ENCODE assay signal across 24 cellular contexts in the genomic region with DNA sequence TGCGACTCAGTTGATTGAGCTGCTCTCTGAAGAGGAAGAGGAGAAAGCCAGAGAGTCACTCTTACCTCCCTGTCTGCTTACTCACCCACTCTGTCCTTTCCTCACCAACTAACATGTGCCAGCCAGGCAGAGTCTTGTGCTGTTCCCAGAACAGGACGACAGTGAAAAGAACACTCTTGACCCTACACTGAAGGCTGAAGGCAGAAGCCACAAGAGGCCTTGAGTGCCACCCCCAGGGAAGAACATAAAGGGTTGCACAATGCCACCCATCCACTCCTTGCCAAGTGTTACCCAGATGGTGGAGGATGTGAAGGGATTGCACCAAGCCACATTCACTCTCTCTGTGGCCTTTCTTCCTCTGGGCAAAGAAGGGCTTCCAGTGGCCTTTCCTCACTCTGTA. TPM values are rescaled to one million over a fixed set of nuclear protein-coding genes. Genes with fewer than 3 reads are reported as not detected.
DNase-seq lines count a peak whose midpoint lies in the region; ATAC-seq, FAIRE-seq and TF ChIP-seq lines count a peak whose summit lies in the region.
"Had no signal": no experiment of that assay in that cellular context is flagged by ENCODE, and none has a peak within 500 bp of the region (broad histone marks: within the 10 kb centered on the region; RNA-seq: fewer than 3 reads in every experiment).

No MANE protein-coding gene starts in this region.

- no peaks in the 10 kb centered on the region for H3K79me2 ChIP-seq in HepG2 (ENCODE audit: insufficient read depth, low read length)

- FAIRE-seq in HepG2 (lab: Jason Lieb, UNC): no peak
- FAIRE-seq: GM12891 had no signal

- TF ChIP-seq CTCF in HepG2 (CRISPR knock-in tag; IDR thresholded peaks at IDR 0.05) (no peak), right lobe of liver (IDR thresholded peaks at IDR 0.05) (no peak), lower lobe of right lung (IDR thresholded peaks at IDR 0.05) (no peak), upper lobe of right lung (IDR thresholded peaks at IDR 0.05) (no peak)

- H3K9me3 ChIP-seq in HepG2 (ENCODE audit: low read length): no peaks in the 10 kb centered on the region
- no peaks in the 10 kb centered on the region for H3K9me3 ChIP-seq in right lobe of liver
- H3K9me3 ChIP-seq in T-helper 17 cell (ENCODE audit: control insufficient read depth, low read length, poor library complexity, severe bottlenecking): no peaks in the 10 kb centered on the region
- no peaks in the 10 kb centered on the region for H3K9me3 ChIP-seq in lower lobe of right lung
- no peaks in the 10 kb centered on the region for H3K9me3 ChIP-seq in upper lobe of right lung
- H3K9me3 ChIP-seq: SK-N-SH had no signal

- peak overlapping the region; percentile 37 for H3K27ac Mint-ChIP-seq in T-helper 17 cell

- no peak overlapping the region for H3K4me3 ChIP-seq in HepG2 (replicated peaks in 1 of 3; ENCODE audit: insufficient read depth in 1 of 3, low read depth in 2 of 3, low read length in 3 of 3)
- no peak overlapping the region for H3K4me3 ChIP-seq in right lobe of liver
- H3K4me3 ChIP-seq in lower lobe of right lung: no peak overlapping the region
- no peak overlapping the region for H3K4me3 ChIP-seq in upper lobe of right lung

- ATAC-seq in HepG2 (no peak), right lobe of liver (no peak), T-helper 17 cell (no peak), lower lobe of right lung (peak; percentile 21 to 44), upper lobe of right lung (peak; percentile 50), left colon (no peak), GM21515 (IDR thresholded peaks at IDR 0.05; ENCODE audit: unreplicated experiment) (no peak)

- no TSS peak for BruUV-seq in HepG2 (replicated peaks; lab: Mats Ljungman, UMichigan)

- peaks cover 20% of the 10 kb centered on the region for H3K4me1 ChIP-seq in HepG2 (ENCODE audit: insufficient read depth, low read length)
- H3K4me1 ChIP-seq in right lobe of liver: peaks cover 0 to 8% (median 0%) of the 10 kb centered on the region in 4 donors
- peaks cover 17% of the 10 kb centered on the region for H3K4me1 ChIP-seq in lower lobe of right lung
- peaks cover 18% of the 10 kb centered on the region for H3K4me1 ChIP-seq in upper lobe of right lung

- H3K9ac ChIP-seq in HepG2 (ENCODE audit: insufficient read depth, low read depth, low read length): no peak overlapping the region
- H3K9ac ChIP-seq: SK-N-SH had no signal

- intact Hi-C loops in HepG2 (cut with micrococcal nuclease; ENCODE audit: unreplicated experiment) (no loop called here), right lobe of liver (cut with DNase I) (no loop called here), lower lobe of right lung (cut with DNase I) (no loop called here), upper lobe of right lung (cut with DNase I) (no loop called here), left colon (cut with DNase I, micrococcal nuclease) (no loop called here)

- TF ChIP-seq EP300 in HepG2 (IDR thresholded peaks at IDR 0.05; ENCODE audit: low read depth in 2 of 2, low read length in 2 of 2) (no peak), HepG2 (CRISPR knock-in tag; IDR thresholded peaks at IDR 0.05; ENCODE audit: borderline replicate concordance) (no peak)

- no peaks in the 10 kb centered on the region for H3K27me3 Mint-ChIP-seq in T-helper 17 cell
- H3K27me3 Mint-ChIP-seq: CD4-positive, alpha-beta memory T cell had no signal

- H3K4me1 Mint-ChIP-seq in T-helper 17 cell: peaks cover 8% of the 10 kb centered on the region
- H3K4me1 Mint-ChIP-seq: CD4-positive, alpha-beta memory T cell had no signal

- H3K4me3 Mint-ChIP-seq in T-helper 17 cell: no peak overlapping the region
- H3K4me3 Mint-ChIP-seq: CD4-positive, alpha-beta memory T cell; H9 had no signal

- H3K4me2 ChIP-seq in HepG2 (ENCODE audit: low read depth, low read length): no peak overlapping the region
- H3K4me2 ChIP-seq: SK-N-SH had no signal

- H3K36me3 Mint-ChIP-seq in T-helper 17 cell (ENCODE audit: low read depth): peaks cover 19% of the 10 kb centered on the region

- TF ChIP-seq RAD21 in HepG2 (CRISPR knock-in tag; IDR thresholded peaks at IDR 0.05): no peak

- peaks cover 23 to 45% of the 10 kb centered on the region in 2 experiments for H3K36me3 ChIP-seq in HepG2 (replicated peaks in 1 of 2; ENCODE audit: control insufficient read depth in 1 of 2, insufficient read depth in 2 of 2, low read length in 2 of 2)
- peaks cover 0 to 62% (median 26%) of the 10 kb centered on the region in 4 donors for H3K36me3 ChIP-seq in right lobe of liver
- peaks cover 66% of the 10 kb centered on the region for H3K36me3 ChIP-seq in lower lobe of right lung
- peaks cover 62% of the 10 kb centered on the region for H3K36me3 ChIP-seq in upper lobe of right lung

- CTCF ChIA-PET in HepG2 (lab: Yijun Ruan, JAX; ENCODE audit: low intra/inter-chr PET ratio, low total read pairs): no interaction called here

- WGBS in HepG2 (ENCODE audit: low lambda C conversion rate): 93% methylated on average over 2 of the region's 2 CpGs
- WGBS in right lobe of liver (ENCODE audit: insufficient coverage, low coverage, low lambda C conversion rate, missing lambda C conversion rate): 100% methylated on average over 1 of the region's 2 CpGs

- POLR2A ChIA-PET in HepG2 (lab: Yijun Ruan, JAX): interaction anchor here (0.9 to 1.9 kb wide), 2 partner anchors 21 to 22 kb away, joined by 4 read pairs; no protein-coding TSS in a partner anchor

- in situ Hi-C loops in HepG2 (cut with HindIII; ENCODE audit: extremely low pct_ligation_motif_present, low pct_unique_long_range_greater_than_20kb): no loop called here

- no peak for DNase-seq in HepG2 (ENCODE audit: low spot score)
- no peak for DNase-seq in right lobe of liver
- no peak for DNase-seq in T-helper 17 cell
- DNase-seq in lower lobe of right lung: no peak
- no peak for DNase-seq in upper lobe of right lung
- DNase-seq in left colon: no peak
- no peak for DNase-seq in islet precursor cell
- DNase-seq: CD4-positive, alpha-beta memory T cell; H9; NCI-H1092; NCI-H146; NCI-H2081; NCI-H2171 treated with DMSO at 0.1 percent for 48 hours; NCI-H446 treated with DMSO at 0.1 percent for 48 hours; NCI-H748 treated with DMSO at 0.1 percent for 48 hours; OCI-M1; SHP77 treated with DMSO at 0.1 percent for 48 hours; SK-N-SH had no signal

- H3K27me3 ChIP-seq in HepG2 (ENCODE audit: control insufficient read depth in 1 of 2, insufficient read depth in 2 of 2, low read length in 2 of 2) (no peaks in the 10 kb centered on the region), right lobe of liver (no peaks in the 10 kb centered on the region), lower lobe of right lung (ENCODE audit: low read depth) (no peaks in the 10 kb centered on the region), upper lobe of right lung (no peaks in the 10 kb centered on the region)

- 0 out of 2 replicates have a peak, but pooled peaks cover 4% of the 10 kb centered on the region for H4K20me1 ChIP-seq in HepG2 (ENCODE audit: insufficient read depth, low read length)

- H2AFZ ChIP-seq in HepG2 (ENCODE audit: low read length): no peak overlapping the region

- H3K27ac ChIP-seq in HepG2 (ENCODE audit: extremely low read length, insufficient read depth, low read length) (no peak overlapping the region), right lobe of liver (no peak overlapping the region), lower lobe of right lung (no peak overlapping the region), upper lobe of right lung (no peak overlapping the region)

- TF ChIP-seq POLR2A in HepG2 (IDR thresholded peaks at IDR 0.05; ENCODE audit: insufficient read depth in 1 of 2, low read depth in 2 of 2, low read length in 2 of 2) (0 out of 4 replicates have a peak, but pooled peaks of 1 of the 2 experiments have one; percentile 1), right lobe of liver (IDR thresholded peaks at IDR 0.05) (no peak)

RNA-seq across cellular contexts. Expression of a gene that starts 12.8 kb away (rescaled TPM):
- total RNA-seq in HepG2 (2016; rRNA removed; fragmentation: Illumina TruSeq; extraction: Trizol) (16.1 and 22.8 TPM in 2 replicates), right lobe of liver (10 to 100 TPM; 12.7 to 38.1 (median 18.5) TPM), T-helper 17 cell (10 to 100 TPM; 12.3 to 19.0 TPM), lower lobe of right lung (28.5 TPM), upper lobe of right lung (34.2 TPM), left colon (10 to 100 TPM; 16.9 to 19.5 TPM)
- 1.9 and 2.6 TPM in 2 replicates for total RNA-seq in HepG2 (2016; cell fraction: cytosol; rRNA removed; fragmentation: Illumina TruSeq; extraction: Trizol; ENCODE audit: low read depth)
- total RNA-seq in HepG2 (2016; cell fraction: insoluble cytoplasmic fraction; rRNA removed; fragmentation: Illumina TruSeq; extraction: Trizol): 13.5 and 23.6 TPM in 2 replicates
- 5.5 and 6.1 TPM in 2 replicates for total RNA-seq in HepG2 (2016; cell fraction: membrane; rRNA removed; fragmentation: Illumina TruSeq; extraction: Trizol)
- 15.3 and 18.4 TPM in 2 replicates for total RNA-seq in HepG2 (2016; cell fraction: nucleus; rRNA removed; fragmentation: Illumina TruSeq; extraction: Trizol)
- 47.5 and 48.1 TPM in 2 replicates for polyA plus RNA-seq in HepG2 (2011; rRNA removed)
- polyA plus RNA-seq in HepG2 (2011; cell fraction: cytosol; rRNA removed): 40.5 and 42.2 TPM in 2 replicates
- polyA plus RNA-seq in HepG2 (2011; cell fraction: nucleus; rRNA removed): 28.4 and 31.8 TPM in 2 replicates
- 28.4 and 31.9 TPM in 2 replicates for polyA plus RNA-seq in HepG2 (2012)
- polyA plus RNA-seq in HepG2 (2016; cell fraction: cytosol; fragmentation: Illumina TruSeq; extraction: Trizol; ENCODE audit: low read depth): 4.3 and 5.4 TPM in 2 replicates
- 31.7 and 36.0 TPM in 2 replicates for polyA plus RNA-seq in HepG2 (2016; cell fraction: insoluble cytoplasmic fraction; fragmentation: Illumina TruSeq; extraction: Trizol; ENCODE audit: low read depth)
- 10.4 and 12.8 TPM in 2 replicates for polyA plus RNA-seq in HepG2 (2016; cell fraction: membrane; fragmentation: Illumina TruSeq; extraction: Trizol; ENCODE audit: low read depth)
- polyA plus RNA-seq in HepG2 (2016; cell fraction: nucleus; fragmentation: Illumina TruSeq; extraction: Trizol; ENCODE audit: insufficient read depth, low read depth): 27.4 and 28.0 TPM in 2 replicates
- 45.6 and 63.5 TPM in 2 replicates for polyA minus RNA-seq in HepG2 (2011; rRNA and poly(A)+ RNA removed; ENCODE audit: low replicate concordance)
- 14.6 and 19.0 TPM in 2 replicates for polyA minus RNA-seq in HepG2 (2011; cell fraction: cytosol; rRNA and poly(A)+ RNA removed)
- polyA minus RNA-seq in HepG2 (2011; cell fraction: nucleus; rRNA and poly(A)+ RNA removed): 26.9 and 36.6 TPM in 2 replicates

RNA-seq across cellular contexts. Expression of a gene that starts 21.9 kb away (rescaled TPM):
- total RNA-seq in HepG2 (2016; rRNA removed; fragmentation: Illumina TruSeq; extraction: Trizol): 385 and 558 TPM in 2 replicates
- 148 and 149 TPM in 2 replicates for total RNA-seq in HepG2 (2016; cell fraction: cytosol; rRNA removed; fragmentation: Illumina TruSeq; extraction: Trizol; ENCODE audit: low read depth)
- 449 and 577 TPM in 2 replicates for total RNA-seq in HepG2 (2016; cell fraction: insoluble cytoplasmic fraction; rRNA removed; fragmentation: Illumina TruSeq; extraction: Trizol)
- 133 and 150 TPM in 2 replicates for total RNA-seq in HepG2 (2016; cell fraction: membrane; rRNA removed; fragmentation: Illumina TruSeq; extraction: Trizol)
- total RNA-seq in HepG2 (2016; cell fraction: nucleus; rRNA removed; fragmentation: Illumina TruSeq; extraction: Trizol): 382 and 439 TPM in 2 replicates
- 508 and 626 TPM in 2 replicates for polyA plus RNA-seq in HepG2 (2011; rRNA removed)
- 1,110 and 1,232 TPM in 2 replicates for polyA plus RNA-seq in HepG2 (2011; cell fraction: cytosol; rRNA removed)
- polyA plus RNA-seq in HepG2 (2011; cell fraction: nucleus; rRNA removed): 187 and 222 TPM in 2 replicates
- 327 and 493 TPM in 2 replicates for polyA plus RNA-seq in HepG2 (2012)
- 141 and 152 TPM in 2 replicates for polyA plus RNA-seq in HepG2 (2016; cell fraction: cytosol; fragmentation: Illumina TruSeq; extraction: Trizol; ENCODE audit: low read depth)
- polyA plus RNA-seq in HepG2 (2016; cell fraction: insoluble cytoplasmic fraction; fragmentation: Illumina TruSeq; extraction: Trizol; ENCODE audit: low read depth): 395 and 434 TPM in 2 replicates
- 122 and 125 TPM in 2 replicates for polyA plus RNA-seq in HepG2 (2016; cell fraction: membrane; fragmentation: Illumina TruSeq; extraction: Trizol; ENCODE audit: low read depth)
- 602 and 624 TPM in 2 replicates for polyA plus RNA-seq in HepG2 (2016; cell fraction: nucleus; fragmentation: Illumina TruSeq; extraction: Trizol; ENCODE audit: insufficient read depth, low read depth)
- 261 and 460 TPM in 2 replicates for polyA minus RNA-seq in HepG2 (2011; rRNA and poly(A)+ RNA removed; ENCODE audit: low replicate concordance)
- polyA minus RNA-seq in HepG2 (2011; cell fraction: cytosol; rRNA and poly(A)+ RNA removed): 132 TPM in 2 replicates
- polyA minus RNA-seq in HepG2 (2011; cell fraction: nucleus; rRNA and poly(A)+ RNA removed): 79.2 and 94.7 TPM in 2 replicates
- total RNA-seq in right lobe of liver: 100 to 1,000 TPM; 107 to 249 (median 133) TPM
- 10 to 100 TPM; 95.4 to 96.0 TPM for total RNA-seq in T-helper 17 cell
- total RNA-seq in lower lobe of right lung: 162 TPM
- 184 TPM for total RNA-seq in upper lobe of right lung
- 100 to 1,000 TPM; 139 to 142 TPM for total RNA-seq in left colon

RNA-seq across cellular contexts. Expression of a gene that starts 33.2 kb away (rescaled TPM):
- total RNA-seq in HepG2 (2016; rRNA removed; fragmentation: Illumina TruSeq; extraction: Trizol) (not detected in 2 replicates), right lobe of liver (not detected), T-helper 17 cell (not detected), lower lobe of right lung (not detected), upper lobe of right lung (not detected), left colon (not detected)
- total RNA-seq in HepG2 (2016; cell fraction: cytosol; rRNA removed; fragmentation: Illumina TruSeq; extraction: Trizol; ENCODE audit: low read depth): not detected in 2 replicates
- not detected in 2 replicates for total RNA-seq in HepG2 (2016; cell fraction: insoluble cytoplasmic fraction; rRNA removed; fragmentation: Illumina TruSeq; extraction: Trizol)
- not detected in 2 replicates for total RNA-seq in HepG2 (2016; cell fraction: membrane; rRNA removed; fragmentation: Illumina TruSeq; extraction: Trizol)
- total RNA-seq in HepG2 (2016; cell fraction: nucleus; rRNA removed; fragmentation: Illumina TruSeq; extraction: Trizol): not detected in 2 replicates
- not detected in 2 replicates for polyA plus RNA-seq in HepG2 (2011; rRNA removed)
- polyA plus RNA-seq in HepG2 (2011; cell fraction: cytosol; rRNA removed): not detected in 2 replicates
- polyA plus RNA-seq in HepG2 (2011; cell fraction: nucleus; rRNA removed): not detected in 2 replicates
- not detected in 2 replicates for polyA plus RNA-seq in HepG2 (2012)
- not detected in 2 replicates for polyA plus RNA-seq in HepG2 (2016; cell fraction: cytosol; fragmentation: Illumina TruSeq; extraction: Trizol; ENCODE audit: low read depth)
- not detected in 2 replicates for polyA plus RNA-seq in HepG2 (2016; cell fraction: insoluble cytoplasmic fraction; fragmentation: Illumina TruSeq; extraction: Trizol; ENCODE audit: low read depth)
- not detected in 2 replicates for polyA plus RNA-seq in HepG2 (2016; cell fraction: membrane; fragmentation: Illumina TruSeq; extraction: Trizol; ENCODE audit: low read depth)
- polyA plus RNA-seq in HepG2 (2016; cell fraction: nucleus; fragmentation: Illumina TruSeq; extraction: Trizol; ENCODE audit: insufficient read depth, low read depth): not detected in 2 replicates
- not detected in 2 replicates for polyA minus RNA-seq in HepG2 (2011; rRNA and poly(A)+ RNA removed; ENCODE audit: low replicate concordance)
- polyA minus RNA-seq in HepG2 (2011; cell fraction: cytosol; rRNA and poly(A)+ RNA removed): not detected in 2 replicates
- not detected in 2 replicates for polyA minus RNA-seq in HepG2 (2011; cell fraction: nucleus; rRNA and poly(A)+ RNA removed)
- total RNA-seq: A172; CD4-positive, alpha-beta memory T cell; H9; HT-29; M059J had no signal
- polyA plus RNA-seq: BJ; CD4-positive, alpha-beta memory T cell; SK-N-SH had no signal

Comparison
In these comparisons a context has a peak if more than half of its experiments do, and no peak if none do; other contexts are left out.
1. ATAC-seq: peak in lower lobe of right lung (2 of 2) and upper lobe of right lung (single experiment); none in HepG2 (single experiment), right lobe of liver (0 of 4), T-helper 17 cell (single experiment), left colon (single experiment) and GM21515 (single experiment).